In genomic region chr18:49247786-49248185, GRCh38 we compare ENCODE assay signal across 26 cellular contexts.
DNase-seq lines count a peak whose midpoint lies in the region; ATAC-seq, FAIRE-seq and TF ChIP-seq lines count a peak whose summit lies in the region.
"Had no signal": no experiment of that assay in that cellular context is flagged by ENCODE, and none has a peak within 500 bp of the region (broad histone marks: within the 10 kb centered on the region; RNA-seq: fewer than 3 reads in every experiment).

No MANE protein-coding gene starts in this region.

- peaks cover 35% of the 10 kb centered on the region for H3K4me1 ChIP-seq in ACC112 (ENCODE audit: control insufficient read depth, insufficient read depth, low read length, unreplicated experiment)

- H3K36me3 ChIP-seq in ACC112 (ENCODE audit: insufficient read depth, low read length) = no peaks in the 10 kb centered on the region
- H3K36me3 ChIP-seq: lower lobe of right lung, ovary had no signal

- H3K27ac Mint-ChIP-seq in chondrocyte (ENCODE audit: unreplicated experiment) = peak overlapping the region; percentile 53
- H3K27ac Mint-ChIP-seq: activated naive CD8-positive, alpha-beta T cell; CD14-positive monocyte; GM23338; T-helper 2 cell treated with Interferon-gamma antibody and Interleukin-4, amounts not matched to agents 5 μg/mL and 100 μg/mL, for 36 hours had no signal

- FAIRE-seq in GM12891 (lab: Jason Lieb, UNC) = no peak
- FAIRE-seq: A204.1, GM12878, GM19239 had no signal

- no peak for TF ChIP-seq POLR2A in GM12891 (IDR thresholded peaks at IDR 0.05; ENCODE audit: low read depth, low read length)

- peaks cover 9% of the 10 kb centered on the region for H3K36me3 Mint-ChIP-seq in chondrocyte (ENCODE audit: low read depth)

- peaks cover 7% of the 10 kb centered on the region for H3K9me3 Mint-ChIP-seq in chondrocyte (ENCODE audit: low read depth)
- H3K9me3 Mint-ChIP-seq: T-helper 2 cell treated with Interferon-gamma antibody and Interleukin-4, amounts not matched to agents 5 μg/mL and 100 μg/mL, for 36 hours had no signal

- H3K27me3 Mint-ChIP-seq in chondrocyte (ENCODE audit: low read depth) = no peaks in the 10 kb centered on the region
- H3K27me3 Mint-ChIP-seq: activated naive CD8-positive, alpha-beta T cell had no signal

- peak overlapping the region; percentile 25 for H3K27ac ChIP-seq in ACC112 (ENCODE audit: low read depth, low read length)
- H3K27ac ChIP-seq: dorsolateral prefrontal cortex, lower lobe of right lung, ovary had no signal

- intact Hi-C loops in left colon (cut with DNase I, micrococcal nuclease) (no loop called here), posterior cingulate gyrus (cut with DNase I) (no loop called here), Right ventricle myocardium superior (cut with DNase I) (loop anchor here (10.0 kb wide), 1 partner anchor 573 kb away; no protein-coding TSS in a partner anchor)

- DNase-seq in LHCN-M2 (ENCODE audit: low read depth) (peak; percentile 37), chondrocyte (ENCODE audit: low spot score) (no peak), left colon (no peak), posterior cingulate gyrus (no peak), Right ventricle myocardium superior (no peak), GM12891 (ENCODE audit: insufficient read length, low spot score) (no peak)
- no peak for DNase-seq in activated CD4-positive, alpha-beta T cell treated with anti-CD3 and anti-CD28 coated beads, Interleukin-2, amount 50 U/mL, for 4 hours
- DNase-seq: activated CD8-positive, alpha-beta memory T cell treated with anti-CD3 and anti-CD28 coated beads for 24 hours; DMS 273 treated with DMSO at 0.1 percent for 48 hours; dorsolateral prefrontal cortex; GF-D8; glutamatergic neuron; lower lobe of right lung; NCI-H774; ovary had no signal

- no peak overlapping the region for H3K4me3 ChIP-seq in ACC112 (ENCODE audit: low read depth, low read length)
- H3K4me3 ChIP-seq: dorsolateral prefrontal cortex, GM12878, GM23338, lower lobe of right lung, ovary, skin epidermis had no signal

- TF ChIP-seq CTCF in chondrocyte (IDR thresholded peaks at IDR 0.05) = no peak

- H3K4me3 Mint-ChIP-seq in chondrocyte (ENCODE audit: unreplicated experiment) = no peak overlapping the region
- H3K4me3 Mint-ChIP-seq: activated naive CD8-positive, alpha-beta T cell; CD14-positive monocyte; GM23338; T-helper 2 cell treated with Interferon-gamma antibody and Interleukin-4, amounts not matched to agents 5 μg/mL and 100 μg/mL, for 36 hours had no signal

- H3K79me2 ChIP-seq in ACC112 (ENCODE audit: control insufficient read depth, insufficient read depth, low read length, unreplicated experiment) = no peaks in the 10 kb centered on the region

- ATAC-seq in left colon (peak; percentile 42), Right ventricle myocardium superior (ENCODE audit: poor library complexity) (no peak)
- ATAC-seq: esophagus mucosa, GM12878, GM23338, Panc1 had no signal

- no peak overlapping the region for H2AFZ ChIP-seq in ACC112 (ENCODE audit: low read length, unreplicated experiment)
- H2AFZ ChIP-seq: GM23338 had no signal

- H3K4me1 Mint-ChIP-seq in chondrocyte (ENCODE audit: low read depth) = peaks cover 41% of the 10 kb centered on the region
- H3K4me1 Mint-ChIP-seq: GM23338 had no signal

- H3K27me3 ChIP-seq in ACC112 (ENCODE audit: insufficient read depth, low read length) = no peaks in the 10 kb centered on the region
- H3K27me3 ChIP-seq: dorsolateral prefrontal cortex, ovary had no signal

TF ChIP-seq in GM12891, 5 proteins besides CTCF, POLR2A, EP300 and RAD21:
- TF ChIP-seq POLR2AphosphoS5 (IDR thresholded peaks at IDR 0.05; ENCODE audit: low read depth, low read length) (no peak), PAX5 (IDR thresholded peaks at IDR 0.05; ENCODE audit: insufficient read depth, low read length, severe bottlenecking) (no peak), TAF1 (IDR thresholded peaks at IDR 0.05; ENCODE audit: low read depth, low read length) (no peak), SPI1 (IDR thresholded peaks at IDR 0.05; ENCODE audit: low read depth, low read length) (no peak), POU2F2 (IDR thresholded peaks at IDR 0.05; ENCODE audit: low read depth, low read length) (no peak)
